11 cellular contexts compared by ENCODE assay signal in genomic region chr2:121999273-121999672, GRCh38.
A peak's percentile ranks its signal among the peaks of the same experiment; 100 is the strongest.
DNase-seq lines count a peak whose midpoint lies in the region; ATAC-seq and TF ChIP-seq lines count a peak whose summit lies in the region.
"Had no signal": no experiment of that assay in that cellular context is flagged by ENCODE, and none has a peak within 500 bp of the region (broad histone marks: within the 10 kb centered on the region; RNA-seq: fewer than 3 reads in every experiment).

No MANE protein-coding gene starts in this region.

- H2BK120ac ChIP-seq in mesendoderm (ENCODE audit: low read depth, low read length), result no peak overlapping the region

- peak; percentile 75 for DNase-seq in EH (ENCODE audit: low read depth)
- DNase-seq in NCI-H1105 (lab: John Stamatoyannopoulos, UW), result peak; percentile 3
- peak; percentile 31 for DNase-seq in amniotic epithelial cell (ENCODE audit: low read depth)
- DNase-seq in mesendoderm, result peak; percentile 67
- DNase-seq in activated T-cell treated with anti-CD3 and anti-CD28 coated beads, Interleukin-2, amount 50 U/mL, for 4 hours, result no peak
- no peak for DNase-seq in naive thymus-derived CD4-positive, alpha-beta T cell
- no peak for DNase-seq in ecto neural progenitor cell (ENCODE audit: low spot score)
- no peak for DNase-seq in Caco-2
- DNase-seq: activated T-cell treated with anti-CD3 and anti-CD28 coated beads, Interleukin-2, amount 50 U/mL, for 48 hours; dorsolateral prefrontal cortex had no signal

- H3K56ac ChIP-seq in mesendoderm (ENCODE audit: low read length), result no peak overlapping the region

- H3K4me3 Mint-ChIP-seq in activated T-cell treated with anti-CD3 and anti-CD28 coated beads, Interleukin-2, amount 50 U/mL, for 4 hours, result no peak overlapping the region
- no peak overlapping the region for H3K4me3 Mint-ChIP-seq in naive thymus-derived CD4-positive, alpha-beta T cell
- no peak overlapping the region for H3K4me3 Mint-ChIP-seq in Caco-2 (ENCODE audit: unreplicated experiment)

- H3K4me3 ChIP-seq in mesendoderm (ENCODE audit: low read length) (no peak overlapping the region), Caco-2 (ENCODE audit: low read depth, low read length) (no peak overlapping the region)
- no peak overlapping the region for H3K4me3 ChIP-seq in naive thymus-derived CD4-positive, alpha-beta T cell (ENCODE audit: low read length)
- H3K4me3 ChIP-seq: dorsolateral prefrontal cortex had no signal

- CTCF ChIA-PET in naive thymus-derived CD4-positive, alpha-beta T cell (lab: Charles Lee), result no interaction called here
- CTCF ChIA-PET in Caco-2 (lab: Charles Lee), result no interaction called here

- H3K23ac ChIP-seq in mesendoderm (ENCODE audit: low read length), result no peak overlapping the region

- TF ChIP-seq CTCF in Caco-2 (IDR thresholded peaks at IDR 0.05; ENCODE audit: insufficient read depth in 1 of 2, low read depth in 1 of 2, low read length in 1 of 2, severe bottlenecking in 1 of 2, unreplicated experiment in 1 of 2), result no peak

- intact Hi-C loops in naive thymus-derived CD4-positive, alpha-beta T cell (cut with micrococcal nuclease), result no loop called here
- intact Hi-C loops in Caco-2 (cut with micrococcal nuclease; ENCODE audit: unreplicated experiment), result no loop called here

- H3K36me3 Mint-ChIP-seq in activated T-cell treated with anti-CD3 and anti-CD28 coated beads, Interleukin-2, amount 50 U/mL, for 4 hours (ENCODE audit: insufficient read depth), result no peaks in the 10 kb centered on the region
- no peaks in the 10 kb centered on the region for H3K36me3 Mint-ChIP-seq in naive thymus-derived CD4-positive, alpha-beta T cell
- no peaks in the 10 kb centered on the region for H3K36me3 Mint-ChIP-seq in Caco-2 (ENCODE audit: insufficient read depth, unreplicated experiment)

- H3K79me1 ChIP-seq in mesendoderm (ENCODE audit: low read length), result no peaks in the 10 kb centered on the region

- H3K27ac ChIP-seq in mesendoderm (ENCODE audit: low read depth, low read length), result no peak overlapping the region
- no peak overlapping the region for H3K27ac ChIP-seq in naive thymus-derived CD4-positive, alpha-beta T cell (ENCODE audit: low read depth, low read length)
- H3K27ac ChIP-seq: dorsolateral prefrontal cortex, neutrophil had no signal

- no peaks in the 10 kb centered on the region for H3K36me3 ChIP-seq in mesendoderm (ENCODE audit: control insufficient read depth, insufficient read depth, low read length)
- H3K36me3 ChIP-seq in naive thymus-derived CD4-positive, alpha-beta T cell (ENCODE audit: control insufficient read depth in 2 of 3, insufficient read depth in 3 of 3, low read length in 3 of 3), result no peaks in the 10 kb centered on the region
- no peaks in the 10 kb centered on the region for H3K36me3 ChIP-seq in Caco-2 (ENCODE audit: control insufficient read depth, insufficient read depth, low read length)
- H3K36me3 ChIP-seq: neutrophil had no signal

- no TSS peak for BruUV-seq in Caco-2 (replicated peaks; lab: Mats Ljungman, UMichigan)

- H3K27me3 ChIP-seq in mesendoderm (ENCODE audit: insufficient read depth, low read length, poor library complexity), result no peaks in the 10 kb centered on the region
- no peaks in the 10 kb centered on the region for H3K27me3 ChIP-seq in naive thymus-derived CD4-positive, alpha-beta T cell (ENCODE audit: control insufficient read depth in 2 of 2, insufficient read depth in 2 of 2, low read length in 2 of 2)
- H3K27me3 ChIP-seq in Caco-2 (replicated peaks; ENCODE audit: control insufficient read depth, insufficient read depth, low read length), result no peaks in the 10 kb centered on the region
- H3K27me3 ChIP-seq: neutrophil had no signal

- H3K4me1 Mint-ChIP-seq in activated T-cell treated with anti-CD3 and anti-CD28 coated beads, Interleukin-2, amount 50 U/mL, for 4 hours (ENCODE audit: low read depth), result no peaks in the 10 kb centered on the region
- no peaks in the 10 kb centered on the region for H3K4me1 Mint-ChIP-seq in naive thymus-derived CD4-positive, alpha-beta T cell
- H3K4me1 Mint-ChIP-seq in Caco-2 (ENCODE audit: low read depth, unreplicated experiment), result no peaks in the 10 kb centered on the region

- H3K9ac ChIP-seq in mesendoderm (ENCODE audit: low read length), result no peak overlapping the region

- H4K8ac ChIP-seq in mesendoderm (ENCODE audit: low read depth, low read length), result no peak overlapping the region

- no peaks in the 10 kb centered on the region for H3K79me2 ChIP-seq in mesendoderm (ENCODE audit: control insufficient read depth, insufficient read depth, low read length)

- H3K9me3 ChIP-seq in naive thymus-derived CD4-positive, alpha-beta T cell (ENCODE audit: control insufficient read depth in 2 of 3, low read length in 3 of 3), result no peaks in the 10 kb centered on the region
- H3K9me3 ChIP-seq in Caco-2, result no peaks in the 10 kb centered on the region
- H3K9me3 ChIP-seq: neutrophil had no signal

- H2AK5ac ChIP-seq in mesendoderm (ENCODE audit: low read length), result no peak overlapping the region

- H3K27ac Mint-ChIP-seq in naive thymus-derived CD4-positive, alpha-beta T cell, result no peak overlapping the region
- H3K27ac Mint-ChIP-seq in Caco-2 (ENCODE audit: unreplicated experiment), result no peak overlapping the region

- no CpG with 5 or more reads among the region's 6 CpGs for WGBS in mesendoderm (ENCODE audit: extremely low coverage, insufficient coverage, low lambda C conversion rate)

- no peak overlapping the region for H3K18ac ChIP-seq in mesendoderm (ENCODE audit: low read length)

- H3K4me1 ChIP-seq in mesendoderm (ENCODE audit: control insufficient read depth, low read depth, low read length) (no peaks in the 10 kb centered on the region), Caco-2 (no peaks in the 10 kb centered on the region)
- H3K4me1 ChIP-seq in naive thymus-derived CD4-positive, alpha-beta T cell (ENCODE audit: control insufficient read depth in 2 of 2, insufficient read depth in 2 of 2, low read length in 2 of 2), result no peaks in the 10 kb centered on the region

- H3K4me2 ChIP-seq in mesendoderm (ENCODE audit: low read length), result no peak overlapping the region

- no peak overlapping the region for H2BK15ac ChIP-seq in mesendoderm (replicated peaks; ENCODE audit: low read depth)

- POLR2A ChIA-PET in naive thymus-derived CD4-positive, alpha-beta T cell (lab: Charles Lee), result no interaction called here
- POLR2A ChIA-PET in Caco-2 (lab: Charles Lee), result no interaction called here

- H4K5ac ChIP-seq in mesendoderm (ENCODE audit: low read length), result no peak overlapping the region

- H3K9me3 Mint-ChIP-seq in activated T-cell treated with anti-CD3 and anti-CD28 coated beads, Interleukin-2, amount 50 U/mL, for 4 hours, result no peaks in the 10 kb centered on the region
- H3K9me3 Mint-ChIP-seq in naive thymus-derived CD4-positive, alpha-beta T cell, result peaks cover 0 to 2% (median 0%) of the 10 kb centered on the region in 11 donors
- no peaks in the 10 kb centered on the region for H3K9me3 Mint-ChIP-seq in Caco-2 (ENCODE audit: unreplicated experiment)

- no peak for ATAC-seq in activated T-cell treated with anti-CD3 and anti-CD28 coated beads, Interleukin-2, amount 50 U/mL, for 4 hours
- no peak for ATAC-seq in naive thymus-derived CD4-positive, alpha-beta T cell

- H3K4ac ChIP-seq in mesendoderm (ENCODE audit: low read depth, low read length), result no peak overlapping the region

- peaks cover 5% of the 10 kb centered on the region for H3K27me3 Mint-ChIP-seq in activated T-cell treated with anti-CD3 and anti-CD28 coated beads, Interleukin-2, amount 50 U/mL, for 4 hours (ENCODE audit: low read depth)
- peaks cover 0 to 29% (median 10%) of the 10 kb centered on the region in 5 donors for H3K27me3 Mint-ChIP-seq in naive thymus-derived CD4-positive, alpha-beta T cell
- H3K27me3 Mint-ChIP-seq in Caco-2 (ENCODE audit: insufficient read depth, unreplicated experiment), result no peaks in the 10 kb centered on the region

- H2BK5ac ChIP-seq in mesendoderm (ENCODE audit: low read length), result no peak overlapping the region

Comparison
In these comparisons a context has a peak if more than half of its experiments do, and no peak if none do; other contexts are left out.
1. DNase-seq: peak in EH (single experiment), NCI-H1105 (single experiment), amniotic epithelial cell (single experiment) and mesendoderm (single experiment); none in activated T-cell treated with anti-CD3 and anti-CD28 coated beads, Interleukin-2, amount 50 U/mL, for 4 hours (single experiment), naive thymus-derived CD4-positive, alpha-beta T cell (0 of 9), ecto neural progenitor cell (single experiment) and Caco-2 (0 of 2).